ENCODE assay signal across 8 cellular contexts in genomic region chr2:36780231-36780808, GRCh38.
DNase-seq lines count a peak whose midpoint lies in the region; FAIRE-seq and TF ChIP-seq lines count a peak whose summit lies in the region.

No MANE protein-coding gene starts in this region.

- POLR2A ChIA-PET in OCI-LY7 (lab: Charles Lee): no interaction called here

- DNase-seq in AML-193 (lab: John Stamatoyannopoulos, UW): peak; percentile 52 to 58
- DNase-seq in HTR-8/SVneo (ENCODE audit: insufficient read length, low spot score): peak; percentile 73
- peak; percentile 62 for DNase-seq in OCI-LY7 (ENCODE audit: low spot score)
- DNase-seq in dedifferentiated amniotic fluid mesenchymal stem cell (ENCODE audit: extremely low spot score): peak; percentile 79
- peak; percentile 82 for DNase-seq in medulla oblongata (ENCODE audit: extremely low spot score)
- no peak for DNase-seq in GOT3 (lab: John Stamatoyannopoulos, UW)
- no peak for DNase-seq in activated CD8-positive, alpha-beta memory T cell treated with anti-CD3 and anti-CD28 coated beads for 24 hours

- no peak for FAIRE-seq in HTR-8/SVneo (lab: Jason Lieb, UNC)

- no TSS peak for BruUV-seq in OCI-LY7 (replicated peaks; lab: Mats Ljungman, UMichigan)

- H2AFZ ChIP-seq in OCI-LY7 (ENCODE audit: low read length): no peak overlapping the region

- no peaks in the 10 kb centered on the region for H4K20me1 ChIP-seq in OCI-LY7 (ENCODE audit: insufficient read depth, low read length)

- no peaks in the 10 kb centered on the region for H3K9me2 ChIP-seq in OCI-LY7 (ENCODE audit: insufficient read depth, low read length)

- H3K4me3 ChIP-seq in GM12875 (ENCODE audit: low read depth, low read length): no peak overlapping the region
- no peak overlapping the region for H3K4me3 ChIP-seq in OCI-LY7 (ENCODE audit: low read depth, low read length, poor library complexity, severe bottlenecking)

- intact Hi-C loops in OCI-LY7 (cut with micrococcal nuclease; ENCODE audit: unreplicated experiment): loop anchor here (10.0 kb wide), 3 partner anchors 244 to 1094 kb away; no protein-coding TSS in a partner anchor

- peak; percentile 76 for TF ChIP-seq CTCF in GM12875 (IDR thresholded peaks at IDR 0.05; ENCODE audit: borderline replicate concordance, insufficient read depth, low read depth, low read length)
- peak; percentile 91 for TF ChIP-seq CTCF in OCI-LY7 (conservative IDR thresholded peaks at IDR 0.05; ENCODE audit: low read length)

- no peak overlapping the region for H3K27ac ChIP-seq in OCI-LY7 (ENCODE audit: low read depth, low read length, poor library complexity, severe bottlenecking)

- CTCF ChIA-PET in OCI-LY7 (lab: Charles Lee; ENCODE audit: unreplicated experiment): interaction anchor here (0.5 kb wide), 1 partner anchor 791 kb away, joined by 5 read pairs; no protein-coding TSS in a partner anchor

- H3K36me3 ChIP-seq in OCI-LY7 (ENCODE audit: insufficient read depth, low read length): no peaks in the 10 kb centered on the region

- H3K4me1 ChIP-seq in OCI-LY7 (ENCODE audit: insufficient read depth, low read length, poor library complexity, severe bottlenecking): no peaks in the 10 kb centered on the region

- H3K9me3 ChIP-seq in OCI-LY7 (ENCODE audit: low read length): no peaks in the 10 kb centered on the region

- H3K4me2 ChIP-seq in OCI-LY7 (ENCODE audit: low read length): no peak overlapping the region

- H3K79me2 ChIP-seq in OCI-LY7 (ENCODE audit: insufficient read depth, low read depth, low read length): no peaks in the 10 kb centered on the region

Comparison
In these comparisons a context has a peak if more than half of its experiments do, and no peak if none do; other contexts are left out.
1. DNase-seq: peak in AML-193 (2 of 2), HTR-8/SVneo (single experiment), OCI-LY7 (single experiment), dedifferentiated amniotic fluid mesenchymal stem cell (single experiment) and medulla oblongata (single experiment); none in GOT3 (single experiment) and activated CD8-positive, alpha-beta memory T cell treated with anti-CD3 and anti-CD28 coated beads for 24 hours (single experiment).